24 cellular contexts compared by ENCODE assay signal in genomic region chr4:183180621-183181020, GRCh38.
"Had no signal": no experiment of that assay in that cellular context is flagged by ENCODE, and none has a peak within 500 bp of the region (broad histone marks: within the 10 kb centered on the region; RNA-seq: fewer than 3 reads in every experiment).

No MANE protein-coding gene starts in this region.

- H3K9me3 Mint-ChIP-seq: stimulated activated naive CD8-positive, alpha-beta T cell treated with anti-CD3 and anti-CD28 coated beads, Interleukin-15, amount 100 ng/mL, for 72 hours had no signal

- H3K4me3 Mint-ChIP-seq: naive thymus-derived CD8-positive, alpha-beta T cell; nephron progenitor cell; stimulated activated naive CD8-positive, alpha-beta T cell treated with anti-CD3 and anti-CD28 coated beads, Interleukin-15, amount 100 ng/mL, for 72 hours had no signal

- H3K4me1 ChIP-seq: prostate gland, suprapubic skin, uterus had no signal

- H3K4me2 ChIP-seq: hepatocyte, smooth muscle cell had no signal

- H3K27me3 ChIP-seq: dorsolateral prefrontal cortex, gastroesophageal sphincter, heart left ventricle, hepatocyte, right atrium auricular region, suprapubic skin, transverse colon, upper lobe of right lung, uterus had no signal

- H3K4me3 ChIP-seq: dorsolateral prefrontal cortex, gastroesophageal sphincter, heart left ventricle, hepatocyte, lower lobe of right lung, prostate gland, right atrium auricular region, smooth muscle cell, suprapubic skin, transverse colon, upper lobe of right lung, uterus had no signal

- H3K36me3 ChIP-seq: gastroesophageal sphincter, heart left ventricle, lower lobe of right lung, prostate gland, right atrium auricular region, suprapubic skin, transverse colon, upper lobe of right lung, uterus had no signal

- H3K27ac Mint-ChIP-seq: naive thymus-derived CD8-positive, alpha-beta T cell had no signal

- H3K27ac ChIP-seq: dorsolateral prefrontal cortex, gastroesophageal sphincter, heart left ventricle, hepatocyte, lower lobe of right lung, prostate gland, right atrium auricular region, suprapubic skin, transverse colon, upper lobe of right lung, uterus had no signal

- H3K9me3 ChIP-seq: gastroesophageal sphincter, lower lobe of right lung, prostate gland, right atrium auricular region, suprapubic skin, transverse colon, upper lobe of right lung, uterus had no signal

- DNase-seq: dorsolateral prefrontal cortex; effector CD4-positive, alpha-beta T cell; heart left ventricle; left ventricle myocardium superior; lower lobe of right lung; naive thymus-derived CD8-positive, alpha-beta T cell; nephron progenitor cell; nucleus accumbens; stimulated activated CD4-positive, alpha-beta T cell treated with anti-CD3 and anti-CD28 coated beads, Interleukin-12 subunit alpha, Interleukin-12 subunit beta, amount 100 ng/mL, for 4 hours; stimulated activated CD4-positive, alpha-beta T cell treated with anti-CD3 and anti-CD28 coated beads, Interleukin-1b, Interleukin-23, amount 100 ng/mL, for 48 hours; stimulated activated CD4-positive, alpha-beta T cell treated with anti-CD3 and anti-CD28 coated beads, Interleukin-4, amount 100 ng/mL, for 1 hour; stimulated activated CD8-positive, alpha-beta memory T cell treated with anti-CD3 and anti-CD28 coated beads, Interleukin-4, amount 100 ng/mL, for 48 hours; stimulated activated naive CD4-positive, alpha-beta T cell; stimulated activated naive CD8-positive, alpha-beta T cell treated with anti-CD3 and anti-CD28 coated beads, Interleukin-15, amount 100 ng/mL, for 72 hours; transverse colon; upper lobe of right lung; uterus had no signal

- H2AFZ ChIP-seq: hepatocyte had no signal

- ATAC-seq: gastroesophageal sphincter; heart left ventricle; left ventricle myocardium superior; naive thymus-derived CD8-positive, alpha-beta T cell; sciatic nerve; stimulated activated naive CD8-positive, alpha-beta T cell treated with anti-CD3 and anti-CD28 coated beads, Interleukin-15, amount 100 ng/mL, for 72 hours; upper lobe of right lung had no signal
